In genomic region chr10:84196941-84197340, GRCh38 we compare ENCODE assay signal across 1 cellular context.
TF ChIP-seq lines count a peak whose summit lies in the region.

No MANE protein-coding gene starts in this region.

TF ChIP-seq in GM12878, 131 proteins besides CTCF, POLR2A, EP300 and RAD21:
- TF ChIP-seq ETV6 (conservative IDR thresholded peaks at IDR 0.05 in 1 of 2, IDR thresholded peaks at IDR 0.05 in 1 of 2; ENCODE audit: borderline replicate concordance in 1 of 2, low read depth in 1 of 2) (no peak), POLR2AphosphoS2 (IDR thresholded peaks at IDR 0.05; ENCODE audit: low read depth, low read length) (no peak), NR2F1 (conservative IDR thresholded peaks at IDR 0.05) (no peak), SMC3 (IDR thresholded peaks at IDR 0.05; ENCODE audit: borderline replicate concordance, low read length) (no peak), SIN3A (IDR thresholded peaks at IDR 0.05; ENCODE audit: low read depth, low read length) (no peak), HDAC2 (IDR thresholded peaks at IDR 0.05) (no peak), CBX5 (IDR thresholded peaks at IDR 0.05; ENCODE audit: low read depth) (no peak), ZNF217 (IDR thresholded peaks at IDR 0.05) (no peak), SUPT20H (IDR thresholded peaks at IDR 0.05; ENCODE audit: borderline replicate concordance, control insufficient read depth, low read depth, low read length) (no peak), BCL11A (IDR thresholded peaks at IDR 0.05; ENCODE audit: low read depth, low read length) (no peak), MEF2A (IDR thresholded peaks at IDR 0.05; ENCODE audit: insufficient read depth, low read depth, low read length) (no peak), FOS (IDR thresholded peaks at IDR 0.05; ENCODE audit: borderline replicate concordance, extremely low read depth, insufficient read length) (no peak), NBN (IDR thresholded peaks at IDR 0.05) (no peak), RELA (IDR thresholded peaks at IDR 0.05; ENCODE audit: borderline replicate concordance, partially characterized antibody) (no peak), ESRRA (IDR thresholded peaks at IDR 0.05; ENCODE audit: low read length) (no peak), HDAC6 (IDR thresholded peaks at IDR 0.05; ENCODE audit: unreplicated experiment) (no peak), ZBTB4 (CRISPR knock-in tag; IDR thresholded peaks at IDR 0.05) (no peak), POLR2AphosphoS5 (IDR thresholded peaks at IDR 0.05; ENCODE audit: low read length) (no peak), FOXM1 (IDR thresholded peaks at IDR 0.05; ENCODE audit: low read depth, low read length) (no peak)
